Comparison of ENCODE assay signal across 8 cellular contexts in genomic region chr5:36875051-36875788, GRCh38. TPM values are rescaled to one million over a fixed set of nuclear protein-coding genes. Genes with fewer than 3 reads are reported as not detected.
A peak's percentile ranks its signal among the peaks of the same experiment; 100 is the strongest.
DNase-seq lines count a peak whose midpoint lies in the region; ATAC-seq and TF ChIP-seq lines count a peak whose summit lies in the region.

No MANE protein-coding gene starts in this region.

- H3K27ac Mint-ChIP-seq in osteocyte (ENCODE audit: unreplicated experiment): peak overlapping the region; percentile 98

- H3K36me3 Mint-ChIP-seq in osteocyte (ENCODE audit: unreplicated experiment): peaks cover 6% of the 10 kb centered on the region

- intact Hi-C loops in Right ventricle myocardium superior (cut with DNase I): loop anchor here (5.0 kb wide), 2 partner anchors 67 to 143 kb away; no protein-coding TSS in a partner anchor

- peak; percentile 21 for ATAC-seq in HG02885 (IDR thresholded peaks at IDR 0.05; ENCODE audit: poor library complexity, unreplicated experiment)
- peak; percentile 38 for ATAC-seq in Right ventricle myocardium superior (ENCODE audit: poor library complexity)

- H3K4me3 ChIP-seq in urinary bladder (ENCODE audit: low read depth, low read length): peak overlapping the region; percentile 97

- H3K9me3 Mint-ChIP-seq in osteocyte (ENCODE audit: unreplicated experiment): no peaks in the 10 kb centered on the region

- H3K4me1 Mint-ChIP-seq in osteocyte (ENCODE audit: unreplicated experiment): peaks cover 53% of the 10 kb centered on the region

- no peak for TF ChIP-seq CTCF in osteocyte (IDR thresholded peaks at IDR 0.05)

- H3K27me3 Mint-ChIP-seq in osteocyte (ENCODE audit: unreplicated experiment): no peaks in the 10 kb centered on the region

- H3K27ac ChIP-seq in urinary bladder (ENCODE audit: low read depth): peak overlapping the region; percentile 66

- peak overlapping the region; percentile 86 for H3K4me3 Mint-ChIP-seq in osteocyte (ENCODE audit: unreplicated experiment)

- under 1% methylated on average over 26 of the region's 26 CpGs for WGBS in urinary bladder

- DNase-seq in CMK (ENCODE audit: low read depth) (peak; percentile 35), RPMI7951 (ENCODE audit: low read depth) (peak; percentile 57), Right ventricle myocardium superior (peak; percentile 66), osteocyte (ENCODE audit: extremely low spot score, unreplicated experiment) (no peak), cerebellar nuclear complex (lab: John Stamatoyannopoulos, UW) (no peak)
- peak; percentile 48 for DNase-seq in activated naive CD4-positive, alpha-beta T cell treated with anti-CD3 and anti-CD28 coated beads, Interleukin-2, amount 50 U/mL, for 16 hours

- no peaks in the 10 kb centered on the region for H3K36me3 ChIP-seq in urinary bladder (ENCODE audit: insufficient read depth)

- H3K4me1 ChIP-seq in urinary bladder (ENCODE audit: insufficient read depth): no peaks in the 10 kb centered on the region

RNA-seq across cellular contexts. Expression of gene NIPBL, which starts 1.3 kb away (rescaled TPM):
- total RNA-seq in RPMI7951 (2014; rRNA removed; shearing (Covaris generic)): 10.1 and 21.5 TPM in 2 replicates
- 28.9 TPM for total RNA-seq in Right ventricle myocardium superior
- 52.2 and 53.4 TPM in 2 replicates for total RNA-seq in osteocyte
- 111 TPM for total RNA-seq in urinary bladder
- polyA plus RNA-seq in urinary bladder: 15.9 TPM

Comparison
In these comparisons a context has a peak if more than half of its experiments do, and no peak if none do; other contexts are left out.
1. DNase-seq: peak in CMK (single experiment), RPMI7951 (single experiment), activated naive CD4-positive, alpha-beta T cell treated with anti-CD3 and anti-CD28 coated beads, Interleukin-2, amount 50 U/mL, for 16 hours (single experiment) and Right ventricle myocardium superior (single experiment); none in osteocyte (single experiment) and cerebellar nuclear complex (0 of 2).